In the genomic region with DNA sequence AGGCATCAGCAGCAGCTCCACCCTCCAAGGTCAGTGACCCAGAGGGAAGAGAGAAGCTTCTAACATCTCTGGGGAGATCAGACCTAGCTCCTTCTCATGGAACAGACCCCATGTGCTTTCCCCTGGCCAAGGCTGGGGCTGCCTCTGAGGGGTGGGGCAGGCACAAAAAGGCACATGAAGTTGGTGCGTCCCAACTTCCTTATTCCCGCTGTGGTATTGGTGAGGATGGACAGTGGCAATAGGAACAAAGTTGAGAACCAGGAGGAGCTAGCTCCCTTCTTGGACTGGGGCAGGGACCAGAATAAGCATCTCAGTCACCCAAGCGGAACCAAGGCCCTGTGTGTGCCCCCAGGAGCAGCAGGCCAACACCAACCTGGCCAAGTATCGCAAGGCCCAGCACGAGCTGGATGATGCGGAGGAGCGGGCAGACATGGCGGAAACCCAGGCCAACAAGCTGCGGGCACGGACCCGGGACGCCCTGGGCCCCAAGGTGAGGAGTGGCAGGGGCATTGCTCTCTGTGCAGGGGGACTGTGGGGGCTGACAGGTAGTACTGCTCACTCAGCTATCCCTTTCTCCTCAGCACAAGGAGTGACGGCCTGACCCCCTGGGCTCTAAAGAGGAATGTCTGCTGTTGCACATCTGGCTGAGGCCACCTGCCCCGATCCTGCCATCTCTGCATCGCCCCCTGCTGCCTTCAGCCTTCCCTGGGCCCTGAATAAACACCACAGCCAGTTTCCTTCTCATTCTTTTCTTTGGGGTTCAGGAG, we compare ENCODE assay signal across 13 cellular contexts. TPM values are rescaled to one million over a fixed set of nuclear protein-coding genes. Genes with fewer than 3 reads are reported as not detected.
DNase-seq lines count a peak whose midpoint lies in the region; ATAC-seq, FAIRE-seq and TF ChIP-seq lines count a peak whose summit lies in the region.
"Had no signal": no experiment of that assay in that cellular context is flagged by ENCODE, and none has a peak within 500 bp of the region (broad histone marks: within the 10 kb centered on the region; RNA-seq: fewer than 3 reads in every experiment).

No MANE protein-coding gene starts in this region.

- no CpG with 5 or more reads among the region's 15 CpGs for WGBS in H9 (ENCODE audit: extremely low coverage, insufficient read length, low lambda C conversion rate)
- over 99% methylated on average over 15 of the region's 15 CpGs for WGBS in GM12878 (ENCODE audit: insufficient coverage, insufficient replicate concordance, low lambda C conversion rate, missing lambda C conversion rate)

- intact Hi-C loops in GM12878 (cut with micrococcal nuclease; ENCODE audit: unreplicated experiment), result no loop called here

- no peak overlapping the region for H2BK12ac ChIP-seq in H9 (ENCODE audit: insufficient read length, low read depth, low read length)

- H2BK15ac ChIP-seq in H9 (ENCODE audit: low read depth, low read length), result no peak overlapping the region

- no peak overlapping the region for H3K23ac ChIP-seq in H9 (ENCODE audit: insufficient read length, low read depth, low read length)

- no peak overlapping the region for H3K9ac ChIP-seq in H9 (ENCODE audit: extremely low read depth, insufficient read length, low read length)
- H3K9ac ChIP-seq in GM12878 (ENCODE audit: control insufficient read depth, insufficient read depth, low read length), result no peak overlapping the region

- H3K27ac Mint-ChIP-seq in H9, result peak overlapping the region in 1 of 3 experiments; percentile 81; a peak in 3 of 7 replicates
- peak overlapping the region in 2 of 10 donors; percentile 7 to 51 for H3K27ac Mint-ChIP-seq in naive thymus-derived CD8-positive, alpha-beta T cell
- H3K27ac Mint-ChIP-seq: T-helper 17 cell had no signal

- H3K4ac ChIP-seq in H9 (ENCODE audit: low read depth, low read length), result no peak overlapping the region

- no TSS peak for BruUV-seq in GM12878 (replicated peaks; lab: Mats Ljungman, UMichigan)

- SMC1A ChIA-PET in GM12878 (lab: Charles Lee; ENCODE audit: uncharacterized antibody, unreplicated experiment), result no interaction called here

- in situ Hi-C loops in GM12878 (cut with MboI), result no loop called here

- CTCF ChIA-PET in GM12878 (lab: Yijun Ruan, JAX), result interaction anchor here (1.2 to 1.4 kb wide), 2 partner anchors 86 to 128 kb away, joined by 3 to 4 read pairs; no protein-coding TSS in a partner anchor

- POLR2A ChIA-PET in GM12878 (lab: Charles Lee), result interaction anchor here (0.5 kb wide), 1 partner anchor 732 kb away, joined by 3 read pairs; no protein-coding TSS in a partner anchor
- POLR2A ChIA-PET in naive thymus-derived CD8-positive, alpha-beta T cell (lab: Charles Lee), result interaction anchor here (1.1 kb wide), 1 partner anchor 14 kb away, joined by 3 read pairs; no protein-coding TSS in a partner anchor

- H3K27me3 Mint-ChIP-seq in H9 (ENCODE audit: low read depth), result no peaks in the 10 kb centered on the region; the same call in 1 of the 2 replicates
- no peaks in the 10 kb centered on the region for H3K27me3 Mint-ChIP-seq in naive thymus-derived CD8-positive, alpha-beta T cell
- H3K27me3 Mint-ChIP-seq: T-helper 17 cell had no signal

- peaks cover 26 to 88% (median 75%) of the 10 kb centered on the region in 3 experiments for H3K36me3 Mint-ChIP-seq in H9 (ENCODE audit: insufficient read depth in 1 of 3, low read depth in 3 of 3)
- H3K36me3 Mint-ChIP-seq in naive thymus-derived CD8-positive, alpha-beta T cell, result peaks cover 0 to 67% (median 20%) of the 10 kb centered on the region in 3 donors

- H3K79me2 ChIP-seq in H9 (ENCODE audit: insufficient read depth, low read length), result no peaks in the 10 kb centered on the region
- no peaks in the 10 kb centered on the region for H3K79me2 ChIP-seq in GM12878 (ENCODE audit: control insufficient read depth, insufficient read depth, low read length)

- no peak for TF ChIP-seq POLR2A in GM12878 (IDR thresholded peaks at IDR 0.05; ENCODE audit: low read depth, low read length)

- no peak for FAIRE-seq in GM12878 (lab: Jason Lieb, UNC)

- peaks cover 3 to 51% of the 10 kb centered on the region in 2 experiments; a peak in 3 of 4 replicates for H3K36me3 ChIP-seq in GM12878 (ENCODE audit: control insufficient read depth in 2 of 2, insufficient read depth in 2 of 2, low read length in 1 of 2)
- peaks cover 5% of the 10 kb centered on the region for H3K36me3 ChIP-seq in kidney epithelial cell (ENCODE audit: control insufficient read depth, insufficient read depth, low read length)

- H3K4me3 ChIP-seq in AG10803 (ENCODE audit: low read length), result no peak overlapping the region
- no peak overlapping the region for H3K4me3 ChIP-seq in GM12878
- H3K4me3 ChIP-seq in kidney epithelial cell (ENCODE audit: low read depth, low read length), result no peak overlapping the region
- H3K4me3 ChIP-seq: skin epidermis had no signal

- no peak for TF ChIP-seq EP300 in GM12878 (IDR thresholded peaks at IDR 0.05; ENCODE audit: borderline replicate concordance in 1 of 2, control insufficient read depth in 1 of 2, low read depth in 2 of 2, low read length in 2 of 2)

- H3K18ac ChIP-seq in H9 (ENCODE audit: insufficient read length, low read depth, low read length), result no peak overlapping the region

- H2AFZ ChIP-seq in H9 (ENCODE audit: low read length) (no peak overlapping the region), GM12878 (ENCODE audit: control insufficient read depth, low read depth, low read length) (no peak overlapping the region)

- no peak overlapping the region for H3K56ac ChIP-seq in H9 (ENCODE audit: insufficient read length, low read depth, low read length)

- H3K4me1 Mint-ChIP-seq in H9, result peaks cover 7 to 11% of the 10 kb centered on the region in 2 experiments
- H3K4me1 Mint-ChIP-seq in naive thymus-derived CD8-positive, alpha-beta T cell, result peaks cover 0 to 6% (median 5%) of the 10 kb centered on the region in 4 donors

- peak overlapping the region in 1 of 2 experiments; percentile 17; a peak in 2 of 5 replicates for H3K4me3 Mint-ChIP-seq in H9
- H3K4me3 Mint-ChIP-seq in naive thymus-derived CD8-positive, alpha-beta T cell, result no peak overlapping the region
- H3K4me3 Mint-ChIP-seq: T-helper 17 cell had no signal

- DNase-seq in AG10803 (ENCODE audit: low read depth), result no peak
- no peak for DNase-seq in H9
- no peak for DNase-seq in GM12878 (ENCODE audit: low read depth, low spot score)
- DNase-seq in kidney epithelial cell (ENCODE audit: low read depth), result no peak
- no peak for DNase-seq in naive thymus-derived CD8-positive, alpha-beta T cell
- DNase-seq: activated effector memory CD4-positive, alpha-beta T cell treated with anti-CD3 and anti-CD28 coated beads, Interleukin-2, amount 50 U/mL, for 16 hours; effector memory CD4-positive, alpha-beta T cell; T-helper 17 cell had no signal

- no peak overlapping the region for H2BK120ac ChIP-seq in H9 (ENCODE audit: low read depth, low read length, poor library complexity, severe bottlenecking)

- no peaks in the 10 kb centered on the region for H4K20me1 ChIP-seq in H9 (ENCODE audit: control insufficient read depth, insufficient read depth, insufficient read length)
- no peaks in the 10 kb centered on the region for H4K20me1 ChIP-seq in GM12878 (ENCODE audit: control insufficient read depth, insufficient read depth)

- no peak overlapping the region for H2BK5ac ChIP-seq in H9 (ENCODE audit: insufficient read length, low read length)

- no peak overlapping the region for H3K14ac ChIP-seq in H9 (ENCODE audit: insufficient read depth, low read length)

- no peak; the same call in 2 of the 3 replicates for ATAC-seq in GM12878
- no peak for ATAC-seq in HG03439 (IDR thresholded peaks at IDR 0.05; ENCODE audit: unreplicated experiment)
- no peak for ATAC-seq in naive thymus-derived CD8-positive, alpha-beta T cell
- no peak for ATAC-seq in GM21390 (IDR thresholded peaks at IDR 0.05; ENCODE audit: unreplicated experiment)
- no peak for ATAC-seq in GM21515 (IDR thresholded peaks at IDR 0.05; ENCODE audit: unreplicated experiment)
- ATAC-seq: left colon, T-helper 17 cell had no signal

- H2BK20ac ChIP-seq in H9 (ENCODE audit: low read depth, low read length, poor library complexity, severe bottlenecking), result no peak overlapping the region

- H3K9me3 ChIP-seq in H9 (ENCODE audit: control insufficient read depth, low read depth, low read length) (no peaks in the 10 kb centered on the region), GM12878 (replicated peaks; ENCODE audit: control insufficient read depth, insufficient read depth, low read length) (no peaks in the 10 kb centered on the region)

- TF ChIP-seq RAD21 in GM12878 (IDR thresholded peaks at IDR 0.05; ENCODE audit: insufficient read depth, low read depth, low read length), result no peak

- H3K79me1 ChIP-seq in H9 (ENCODE audit: insufficient read depth, low read depth, low read length, poor library complexity, severe bottlenecking), result no peaks in the 10 kb centered on the region

- H3K4me2 ChIP-seq in H9 (ENCODE audit: insufficient read depth, insufficient read length, low read length) (no peak overlapping the region), GM12878 (ENCODE audit: control insufficient read depth, insufficient read depth) (no peak overlapping the region)

- H4K5ac ChIP-seq in H9 (ENCODE audit: insufficient read length, low read depth, low read length), result no peak overlapping the region

- no peak overlapping the region for H3T11ph ChIP-seq in H9 (ENCODE audit: low read length)

- no peaks in the 10 kb centered on the region; a peak in 1 of 5 replicates for H3K9me3 Mint-ChIP-seq in H9
- H3K9me3 Mint-ChIP-seq in naive thymus-derived CD8-positive, alpha-beta T cell, result no peaks in the 10 kb centered on the region

- no peak overlapping the region for H3K27ac ChIP-seq in H9 (ENCODE audit: insufficient read length, low read depth, low read length)
- H3K27ac ChIP-seq in GM12878 (ENCODE audit: control insufficient read depth, insufficient read depth), result no peak overlapping the region
- H3K27ac ChIP-seq: skin epidermis had no signal

- H2AK5ac ChIP-seq in H9 (ENCODE audit: insufficient read length, low read length), result no peak overlapping the region

- H3K4me1 ChIP-seq in H9 (ENCODE audit: insufficient read depth, low read length) (no peaks in the 10 kb centered on the region), GM12878 (ENCODE audit: control insufficient read depth, insufficient read depth, low read length) (no peaks in the 10 kb centered on the region)

- H3K27me3 ChIP-seq in H9 (ENCODE audit: insufficient read depth, low read length) (no peaks in the 10 kb centered on the region), GM12878 (replicated peaks in 1 of 2; ENCODE audit: control insufficient read depth in 2 of 2, insufficient read depth in 2 of 2, low read length in 1 of 2) (no peaks in the 10 kb centered on the region), kidney epithelial cell (ENCODE audit: control insufficient read depth, insufficient read depth, low read length) (no peaks in the 10 kb centered on the region)

- H3K23me2 ChIP-seq in H9 (ENCODE audit: insufficient read length, low read depth, low read length, poor library complexity, severe bottlenecking), result no peaks in the 10 kb centered on the region

- RAD21 ChIA-PET in GM12878 (lab: Charles Lee; ENCODE audit: unreplicated experiment), result interaction anchor here (0.6 to 1.1 kb wide), 2 partner anchors 94 to 128 kb away, joined by 3 read pairs; no protein-coding TSS in a partner anchor

- H4K91ac ChIP-seq in H9 (ENCODE audit: insufficient read length, low read depth, low read length), result no peak overlapping the region

- H4K8ac ChIP-seq in H9 (replicated peaks; ENCODE audit: insufficient read length, low read depth, low read length), result no peak overlapping the region

- TF ChIP-seq CTCF in AG10803 (conservative IDR thresholded peaks at IDR 0.05; ENCODE audit: low read length) (peak; percentile 10; the same call in 1 of the 2 replicates), H9 (conservative IDR thresholded peaks at IDR 0.05) (peak; percentile 60), GM12878 (IDR thresholded peaks at IDR 0.05 in 2 of 3, conservative IDR thresholded peaks at IDR 0.05 in 1 of 3; ENCODE audit: control insufficient read depth in 2 of 3, extremely low read depth in 1 of 3, insufficient read depth in 1 of 3, low read depth in 3 of 3, low read length in 3 of 3) (peak in 2 of 3 experiments; percentile 13 to 14; a peak in 1 of 6 replicates), kidney epithelial cell (IDR thresholded peaks at IDR 0.05; ENCODE audit: insufficient read depth, low read length, poor library complexity, severe bottlenecking) (peak; percentile 37)

RNA-seq across cellular contexts. Expression of gene MYH7B, which starts 46.1 kb away (rescaled TPM):
- total RNA-seq in H9 (2021) (0.22 and 0.42 TPM in 2 replicates), GM12878 (2014; rRNA removed) (under 0.01 TPM in 1 of 2 replicates, not detected in the other), GM12878 (2014; rRNA removed; fragmentation: Illumina TruSeq; extraction: Trizol) (0.04 TPM in 1 of 2 replicates, not detected in the other), GM12878 (2021) (0.13 TPM in 1 of 2 replicates, not detected in the other), kidney epithelial cell (0.04 and 0.21 TPM in 2 replicates)
- 1.3 and 1.4 TPM in 2 replicates for total RNA-seq in GM12878 (2013; cell fraction: nucleolus; rRNA removed)
- 0.55 TPM for polyA plus RNA-seq in GM12878 (2011; ENCODE audit: low read depth)
- polyA plus RNA-seq in GM12878 (2011; rRNA removed) (0.09 and 0.22 TPM in 2 replicates), GM12878 (2014; fragmentation: Illumina TruSeq; extraction: Trizol) (0.01 TPM in 1 of 2 replicates, not detected in the other), GM12878 (2014; fragmentation: Nextera tagmentation; extraction: Ambion mirVana) (not detected), GM12878 (2014; rRNA removed) (0.20 and 0.37 TPM in 2 replicates), GM12878 (2016; fragmentation: Nextera tagmentation; extraction: Ambion mirVana) (under 1 TPM; 0.25 to 0.40 TPM)
- 0.09 and 0.12 TPM in 2 replicates for polyA plus RNA-seq in GM12878 (2011; cell fraction: cytosol; rRNA removed)
- 0.69 and 0.98 TPM in 2 replicates for polyA plus RNA-seq in GM12878 (2011; cell fraction: nucleus; rRNA removed)
- polyA plus RNA-seq in GM12878 (2012), result 0.43 and 1.1 TPM in 2 replicates
- polyA minus RNA-seq in GM12878 (2011; rRNA and poly(A)+ RNA removed), result 0.15 TPM in 1 of 2 replicates, not detected in the other
- polyA minus RNA-seq in GM12878 (2011; cell fraction: cytosol; rRNA and poly(A)+ RNA removed), result not detected in 2 replicates
- not detected in 2 replicates for polyA minus RNA-seq in GM12878 (2011; cell fraction: nucleus; rRNA and poly(A)+ RNA removed)
- under 1 TPM; 0.82 to 0.83 TPM for total RNA-seq in naive thymus-derived CD8-positive, alpha-beta T cell
- polyA plus RNA-seq in naive thymus-derived CD8-positive, alpha-beta T cell, result under 1 TPM in 1 of 3 donors, not detected in 2; 0.49 TPM

RNA-seq across cellular contexts. Expression of gene GSS, which starts 46.2 kb away (rescaled TPM):
- total RNA-seq in H9 (2021) (48.5 and 53.0 TPM in 2 replicates), GM12878 (2014; rRNA removed) (76.8 and 89.5 TPM in 2 replicates), GM12878 (2014; rRNA removed; fragmentation: Illumina TruSeq; extraction: Trizol) (56.6 and 57.3 TPM in 2 replicates), GM12878 (2021) (62.7 and 66.3 TPM in 2 replicates), kidney epithelial cell (64.8 and 71.8 TPM in 2 replicates)
- 28.6 and 36.4 TPM in 2 replicates for total RNA-seq in GM12878 (2013; cell fraction: nucleolus; rRNA removed)
- 27.4 TPM for polyA plus RNA-seq in GM12878 (2011; ENCODE audit: low read depth)
- polyA plus RNA-seq in GM12878 (2011; rRNA removed) (45.7 and 65.8 TPM in 2 replicates), GM12878 (2014; fragmentation: Illumina TruSeq; extraction: Trizol) (49.8 and 69.0 TPM in 2 replicates), GM12878 (2014; fragmentation: Nextera tagmentation; extraction: Ambion mirVana) (10 to 100 TPM; 12.7 to 39.5 TPM), GM12878 (2014; rRNA removed) (78.8 and 79.5 TPM in 2 replicates), GM12878 (2016; fragmentation: Nextera tagmentation; extraction: Ambion mirVana) (100 to 1,000 TPM; 106 to 120 TPM)
- 67.0 and 79.0 TPM in 2 replicates for polyA plus RNA-seq in GM12878 (2011; cell fraction: cytosol; rRNA removed)
- 81.9 and 92.0 TPM in 2 replicates for polyA plus RNA-seq in GM12878 (2011; cell fraction: nucleus; rRNA removed)
- polyA plus RNA-seq in GM12878 (2012), result 36.8 and 40.4 TPM in 2 replicates
- polyA minus RNA-seq in GM12878 (2011; rRNA and poly(A)+ RNA removed), result 39.4 and 51.5 TPM in 2 replicates
- polyA minus RNA-seq in GM12878 (2011; cell fraction: cytosol; rRNA and poly(A)+ RNA removed), result 16.6 and 16.8 TPM in 2 replicates
- 24.3 and 29.4 TPM in 2 replicates for polyA minus RNA-seq in GM12878 (2011; cell fraction: nucleus; rRNA and poly(A)+ RNA removed)
- total RNA-seq in naive thymus-derived CD8-positive, alpha-beta T cell, result 10 to 100 TPM; 41.0 to 42.4 TPM
- polyA plus RNA-seq in naive thymus-derived CD8-positive, alpha-beta T cell, result 10 to 100 TPM; 29.3 to 41.7 (median 34.4) TPM

Comparison
In these comparisons a context has a peak if more than half of its experiments do, and no peak if none do; other contexts are left out.
1. CTCF ChIP-seq: peak in every context shown above with its lines; median percentile 60 in H9; 37 in kidney epithelial cell; 14 in GM12878; 10 in AG10803.